ENCODE assay signal across 8 cellular contexts in genomic region chr18:21955757-21956652, GRCh38.
DNase-seq lines count a peak whose midpoint lies in the region; ATAC-seq and TF ChIP-seq lines count a peak whose summit lies in the region.

No MANE protein-coding gene starts in this region.

- H3K9me3 ChIP-seq in MG63, result no peaks in the 10 kb centered on the region

- no peak overlapping the region for H3K4me3 ChIP-seq in MG63

- peak; percentile 93 for TF ChIP-seq CTCF in GM12873 (IDR thresholded peaks at IDR 0.05; ENCODE audit: insufficient read depth, low read depth, low read length, missing control alignments)

- H3K9me3 Mint-ChIP-seq in activated naive CD4-positive, alpha-beta T cell treated with anti-CD3 and anti-CD28 coated beads, Interleukin-2, amount 50 U/mL, for 72 hours, result no peaks in the 10 kb centered on the region

- intact Hi-C loops in cardiac septum (cut with DNase I), result loop anchor here (5.0 kb wide), 2 partner anchors 41 to 206 kb away; no protein-coding TSS in a partner anchor

- peak; percentile 90 to 92 for ATAC-seq in activated naive CD4-positive, alpha-beta T cell treated with anti-CD3 and anti-CD28 coated beads, Interleukin-2, amount 50 U/mL, for 72 hours

- H3K36me3 ChIP-seq in MG63, result no peaks in the 10 kb centered on the region

- no peak overlapping the region for H3K27ac Mint-ChIP-seq in activated naive CD4-positive, alpha-beta T cell treated with anti-CD3 and anti-CD28 coated beads, Interleukin-2, amount 50 U/mL, for 72 hours

- no peaks in the 10 kb centered on the region for H3K27me3 ChIP-seq in MG63

- H3K36me3 Mint-ChIP-seq in activated naive CD4-positive, alpha-beta T cell treated with anti-CD3 and anti-CD28 coated beads, Interleukin-2, amount 50 U/mL, for 72 hours, result no peaks in the 10 kb centered on the region

- DNase-seq in HCEC 1CT (peak; percentile 46), MG63 (peak; percentile 48), SKM-1 treated with dmso at 0.1 percent for 144 hours (lab: John Stamatoyannopoulos, UW; ENCODE audit: unreplicated experiment) (peak; percentile 32), cardiac septum (ENCODE audit: low spot score) (peak; percentile 82), putamen (ENCODE audit: low spot score) (peak; percentile 26), cortex of kidney (lab: John Stamatoyannopoulos, UW) (no peak)
- peak; percentile 59 to 82 for DNase-seq in activated naive CD4-positive, alpha-beta T cell treated with anti-CD3 and anti-CD28 coated beads, Interleukin-2, amount 50 U/mL, for 72 hours (ENCODE audit: low spot score in 2 of 2)
